Comparison of ENCODE assay signal across 12 cellular contexts in genomic region chr12:108720757-108721514, GRCh38. TPM values are rescaled to one million over a fixed set of nuclear protein-coding genes. Genes with fewer than 3 reads are reported as not detected.
A peak's percentile ranks its signal among the peaks of the same experiment; 100 is the strongest.
DNase-seq lines count a peak whose midpoint lies in the region; ATAC-seq and TF ChIP-seq lines count a peak whose summit lies in the region.
"Had no signal": no experiment of that assay in that cellular context is flagged by ENCODE, and none has a peak within 500 bp of the region (broad histone marks: within the 10 kb centered on the region; RNA-seq: fewer than 3 reads in every experiment).

No MANE protein-coding gene starts in this region.

- H3K27ac ChIP-seq in suprapubic skin, result no peak overlapping the region

- DNase-seq in GM03348 (ENCODE audit: low spot score) (peak; percentile 66), SK-MEL-5 (ENCODE audit: low read depth, low spot score) (peak; percentile 50), fibroblast of villous mesenchyme (ENCODE audit: low read depth) (peak; percentile 64), sciatic nerve (ENCODE audit: low spot score) (no peak), C1 segment of cervical spinal cord (lab: John Stamatoyannopoulos, UW) (no peak), suprapubic skin (ENCODE audit: low spot score in 2 of 2) (no peak), iPS-NIHi11 (ENCODE audit: low spot score) (no peak)
- DNase-seq: activated CD4-positive, alpha-beta T cell treated with anti-CD3 and anti-CD28 coated beads for 4 hours; activated gamma-delta T cell treated with Interleukin-2 at 50 U/mL for 16 hours; effector CD4-positive, alpha-beta T cell; KBM-7 had no signal

- in situ Hi-C loops in SK-MEL-5 (cut with HindIII; ENCODE audit: low pct_unique_long_range_greater_than_20kb, low sequenced_read_pairs), result no loop called here

- intact Hi-C loops in sciatic nerve (cut with DNase I), result no loop called here

- no peak for TF ChIP-seq EP300 in suprapubic skin (IDR thresholded peaks at IDR 0.05)

- H3K9me3 ChIP-seq in suprapubic skin, result no peaks in the 10 kb centered on the region

- H3K4me3 ChIP-seq in fibroblast of villous mesenchyme (ENCODE audit: low read depth, low read length) (no peak overlapping the region), suprapubic skin (no peak overlapping the region)

- H3K36me3 ChIP-seq in suprapubic skin, result no peaks in the 10 kb centered on the region

- no peak for TF ChIP-seq POLR2A in suprapubic skin (IDR thresholded peaks at IDR 0.05)

- no peaks in the 10 kb centered on the region for H3K27me3 ChIP-seq in suprapubic skin

- TF ChIP-seq CTCF in fibroblast of villous mesenchyme (IDR thresholded peaks at IDR 0.05; ENCODE audit: insufficient read depth, low read depth, low read length) (no peak), suprapubic skin (IDR thresholded peaks at IDR 0.05) (no peak)

- ATAC-seq in sciatic nerve, result peak; percentile 44
- no peak for ATAC-seq in HG03039 (IDR thresholded peaks at IDR 0.05; ENCODE audit: unreplicated experiment)

- H3K4me1 ChIP-seq in suprapubic skin, result peaks cover 58% of the 10 kb centered on the region

- WGBS in suprapubic skin, result 81% methylated on average over 5 of the region's 5 CpGs

RNA-seq across cellular contexts. Expression of gene CORO1C, which starts 10.4 kb away (rescaled TPM):
- total RNA-seq in SK-MEL-5 (2014; rRNA removed; shearing (Covaris generic)), result 156 and 175 TPM in 2 replicates
- 180 and 196 TPM in 2 replicates for polyA plus RNA-seq in SK-MEL-5 (2015; cell fraction: cytosol; rRNA removed)
- polyA plus RNA-seq in SK-MEL-5 (2015; cell fraction: nucleus; rRNA removed), result 114 and 118 TPM in 2 replicates
- 433 and 457 TPM in 2 replicates for total RNA-seq in fibroblast of villous mesenchyme
- total RNA-seq in sciatic nerve, result 194 TPM
- 100 to 1,000 TPM; 117 to 175 (median 142) TPM for total RNA-seq in suprapubic skin

Comparison
In these comparisons a context has a peak if more than half of its experiments do, and no peak if none do; other contexts are left out.
1. DNase-seq: peak in GM03348 (single experiment), SK-MEL-5 (single experiment) and fibroblast of villous mesenchyme (single experiment); none in sciatic nerve (single experiment), C1 segment of cervical spinal cord (0 of 14), suprapubic skin (0 of 2) and iPS-NIHi11 (single experiment).